ENCODE assay signal across 9 cellular contexts in genomic region chr9:128055222-128056040, GRCh38. TPM values are rescaled to one million over a fixed set of nuclear protein-coding genes. Genes with fewer than 3 reads are reported as not detected.
DNase-seq lines count a peak whose midpoint lies in the region; ATAC-seq, FAIRE-seq and TF ChIP-seq lines count a peak whose summit lies in the region.
"Had no signal": no experiment of that assay in that cellular context is flagged by ENCODE, and none has a peak within 500 bp of the region (broad histone marks: within the 10 kb centered on the region; RNA-seq: fewer than 3 reads in every experiment).

No MANE protein-coding gene starts in this region.

- H3K9me3 Mint-ChIP-seq in activated T-cell treated with anti-CD3 and anti-CD28 coated beads, Interleukin-2, amount 50 U/mL, for 72 hours = no peaks in the 10 kb centered on the region

- ATAC-seq in HG03378 (IDR thresholded peaks at IDR 0.05; ENCODE audit: unreplicated experiment) (no peak), GM18502 (IDR thresholded peaks at IDR 0.05; ENCODE audit: poor library complexity, unreplicated experiment) (no peak)
- no peak for ATAC-seq in activated T-cell treated with anti-CD3 and anti-CD28 coated beads, Interleukin-2, amount 50 U/mL, for 72 hours (replicated peaks in 1 of 2)
- ATAC-seq: activated CD4-positive, alpha-beta T cell treated with anti-CD3 and anti-CD28 coated beads for 36 hours had no signal

- H2BK120ac ChIP-seq in H1 (replicated peaks; ENCODE audit: low read depth, low read length) = peak overlapping the region; percentile 7

- peak overlapping the region; percentile 10 for H3K4ac ChIP-seq in H1 (replicated peaks; ENCODE audit: insufficient read length, low read depth, low read length)

- H3K9ac ChIP-seq in NT2/D1 (ENCODE audit: insufficient read length, low read depth) = peak overlapping the region; percentile 15
- no peak overlapping the region for H3K9ac ChIP-seq in H1 (replicated peaks in 1 of 4; ENCODE audit: extremely low read depth in 1 of 4, low read depth in 3 of 4, low read length in 3 of 4)

- H3K4me3 ChIP-seq in NT2/D1 (ENCODE audit: insufficient read length, low read depth) (no peak overlapping the region), H1 (ENCODE audit: extremely low read depth in 1 of 4, insufficient read depth in 2 of 4, low read depth in 3 of 4, low read length in 4 of 4) (0 out of 8 replicates have a peak overlapping the region, but pooled peaks of 1 of the 4 experiments have one; percentile 12), thyroid gland (replicated peaks in 1 of 3) (no peak overlapping the region)

- peak overlapping the region; percentile 9 for H3K18ac ChIP-seq in H1 (ENCODE audit: extremely low read depth, low read length)

- H3K14ac ChIP-seq in H1 (ENCODE audit: insufficient read length) = no peak overlapping the region

- no peak for TF ChIP-seq RAD21 in H1 (IDR thresholded peaks at IDR 0.05 in 1 of 2, conservative IDR thresholded peaks at IDR 0.05 in 1 of 2; ENCODE audit: low read depth in 2 of 2, low read length in 2 of 2)

- H2BK5ac ChIP-seq in H1 (ENCODE audit: low read depth, low read length) = no peak overlapping the region; the same call in 1 of the 2 replicates

- H3K4me2 ChIP-seq in H1 (ENCODE audit: insufficient read depth in 1 of 2, low read depth in 2 of 2, low read length in 2 of 2) = peak overlapping the region; percentile 18 to 19; a peak in 2 of 4 replicates

- no peak overlapping the region for H4K8ac ChIP-seq in H1 (ENCODE audit: extremely low read depth, insufficient read depth, low read length)

- H3K27me3 Mint-ChIP-seq in activated T-cell treated with anti-CD3 and anti-CD28 coated beads, Interleukin-2, amount 50 U/mL, for 72 hours (ENCODE audit: low read depth) = no peaks in the 10 kb centered on the region
- H3K27me3 Mint-ChIP-seq: activated CD4-positive, alpha-beta T cell treated with anti-CD3 and anti-CD28 coated beads for 36 hours had no signal

- H4K5ac ChIP-seq in H1 (ENCODE audit: insufficient read length, low read depth, low read length) = no peak overlapping the region

- no peak overlapping the region for H2AK5ac ChIP-seq in H1 (ENCODE audit: low read depth, low read length)

- 0 out of 2 replicates have a peak overlapping the region, but pooled peaks have one; percentile 1 for H2AFZ ChIP-seq in H1 (ENCODE audit: low read length)

- H3K4me1 Mint-ChIP-seq in activated T-cell treated with anti-CD3 and anti-CD28 coated beads, Interleukin-2, amount 50 U/mL, for 72 hours (ENCODE audit: low read depth) = no peaks in the 10 kb centered on the region
- H3K4me1 Mint-ChIP-seq: activated CD4-positive, alpha-beta T cell treated with anti-CD3 and anti-CD28 coated beads for 36 hours had no signal

- H2BK15ac ChIP-seq in H1 (ENCODE audit: low read length) = no peak overlapping the region; the same call in 1 of the 2 replicates

- H3K79me1 ChIP-seq in H1 (ENCODE audit: low read depth, low read length) = no peaks in the 10 kb centered on the region

- no peak for TF ChIP-seq EP300 in H1 (IDR thresholded peaks at IDR 0.05; ENCODE audit: borderline replicate concordance in 1 of 2, low read depth in 2 of 2, low read length in 2 of 2)

- H3K27ac Mint-ChIP-seq in activated T-cell treated with anti-CD3 and anti-CD28 coated beads, Interleukin-2, amount 50 U/mL, for 72 hours = no peak overlapping the region
- H3K27ac Mint-ChIP-seq: activated CD4-positive, alpha-beta T cell treated with anti-CD3 and anti-CD28 coated beads for 36 hours had no signal

- intact Hi-C loops in thyroid gland (cut with DNase I) = no loop called here

- no peaks in the 10 kb centered on the region for H3K9me3 ChIP-seq in NT2/D1 (ENCODE audit: insufficient read depth, low read length)
- no peaks in the 10 kb centered on the region for H3K9me3 ChIP-seq in H1 (ENCODE audit: insufficient read depth in 2 of 2, low read depth in 1 of 2, low read length in 1 of 2)
- H3K9me3 ChIP-seq in thyroid gland = no peaks in the 10 kb centered on the region

- TF ChIP-seq POLR2A in H1 (IDR thresholded peaks at IDR 0.05; ENCODE audit: control extremely low read depth in 1 of 2, low read depth in 2 of 2, low read length in 2 of 2) (no peak), thyroid gland (IDR thresholded peaks at IDR 0.05) (peak in 1 of 2 donors; percentile 57)

- peaks cover 2% of the 10 kb centered on the region; the same call in 1 of the 2 replicates for H3K23me2 ChIP-seq in H1 (ENCODE audit: low read depth, low read length)

- TF ChIP-seq CTCF in H1 (IDR thresholded peaks at IDR 0.05; ENCODE audit: control extremely low read depth in 1 of 3, insufficient read depth in 1 of 3, low read depth in 1 of 3, low read length in 3 of 3) = no peak
- peak in 1 of 6 experiments; percentile 12 for TF ChIP-seq CTCF in thyroid gland (IDR thresholded peaks at IDR 0.05)

- peak overlapping the region; percentile 2 for H2BK20ac ChIP-seq in H1 (ENCODE audit: low read length)

- no peak overlapping the region for H3K4me3 Mint-ChIP-seq in activated T-cell treated with anti-CD3 and anti-CD28 coated beads, Interleukin-2, amount 50 U/mL, for 72 hours
- H3K4me3 Mint-ChIP-seq: activated CD4-positive, alpha-beta T cell treated with anti-CD3 and anti-CD28 coated beads for 36 hours had no signal

- FAIRE-seq in H1 (lab: Jason Lieb, UNC) = no peak

- 77% methylated on average over 6 of the region's 11 CpGs; no CpG with 5 or more reads in 1 of the 2 experiments for WGBS in H1 (ENCODE audit: extremely low coverage in 1 of 2, insufficient coverage in 1 of 2, insufficient read length in 1 of 2, insufficient replicate concordance in 2 of 2, low coverage in 1 of 2, low lambda C conversion rate in 2 of 2, missing lambda C conversion rate in 1 of 2), 2 experiments
- 18 to 38% methylated on average over 10 to 11 of the region's 11 CpGs for WGBS in thyroid gland, 2 donors

- H3K4me1 ChIP-seq in NT2/D1 (ENCODE audit: insufficient read depth, insufficient read length) (peaks cover 19% of the 10 kb centered on the region), H1 (replicated peaks in 1 of 4; ENCODE audit: control insufficient read depth in 3 of 4, insufficient read depth in 4 of 4, low read length in 3 of 4) (peaks cover 0 to 17% (median 13%) of the 10 kb centered on the region in 4 experiments; a peak in 4 of 7 replicates), thyroid gland (peaks cover 54 to 76% of the 10 kb centered on the region in 2 donors)

- no peak overlapping the region for H3K23ac ChIP-seq in H1 (ENCODE audit: insufficient read length)

- no peaks in the 10 kb centered on the region for H3K79me2 ChIP-seq in H1 (ENCODE audit: control insufficient read depth in 1 of 2, insufficient read depth in 2 of 2, low read length in 2 of 2)

- H3K36me3 ChIP-seq in NT2/D1 (ENCODE audit: insufficient read depth, insufficient read length, low read length) (no peaks in the 10 kb centered on the region), H1 (ENCODE audit: control insufficient read depth in 2 of 4, insufficient read depth in 4 of 4, low read length in 3 of 4) (no peaks in the 10 kb centered on the region), thyroid gland (no peaks in the 10 kb centered on the region)

- DNase-seq in NT2/D1 (ENCODE audit: low read depth, low spot score) (no peak), H1 (ENCODE audit: low read depth in 1 of 2, low spot score in 2 of 2) (no peak), midbrain (lab: John Stamatoyannopoulos, UW) (peak; percentile 56), thyroid gland (peak; percentile 81 to 83)
- no peak for DNase-seq in activated T-cell treated with anti-CD3 and anti-CD28 coated beads, Interleukin-2, amount 50 U/mL, for 72 hours
- DNase-seq: activated CD4-positive, alpha-beta T cell treated with anti-CD3 and anti-CD28 coated beads for 36 hours; NCI-H1092 had no signal

- POLR2A ChIA-PET in H1 (lab: Charles Lee; ENCODE audit: partially characterized antibody) = interaction anchor here (0.8 to 2.2 kb wide), 8 partner anchors 11 to 113 kb away, joined by 3 to 6 read pairs (median 3); partner anchors contain the start of genes NAIF1 and SLC25A25

- no peaks in the 10 kb centered on the region for H4K20me1 ChIP-seq in H1 (replicated peaks in 1 of 2; ENCODE audit: control insufficient read depth in 1 of 2, insufficient read depth in 2 of 2, low read length in 2 of 2)

- no peak overlapping the region for H3K27ac ChIP-seq in H1 (ENCODE audit: low read depth, low read length)
- peak overlapping the region; percentile 67 to 98 (median 95) for H3K27ac ChIP-seq in thyroid gland

- CTCF ChIA-PET in H1 (lab: Charles Lee; ENCODE audit: partially characterized antibody) = interaction anchor here (0.9 to 2.7 kb wide), 8 partner anchors 10 to 111 kb away, joined by 3 to 13 read pairs (median 4); partner anchors contain the start of gene NAIF1

- H4K91ac ChIP-seq in H1 (replicated peaks; ENCODE audit: insufficient read length, low read length) = peak overlapping the region; percentile 83

- H3K27me3 ChIP-seq in NT2/D1 (ENCODE audit: insufficient read depth, insufficient read length) (no peaks in the 10 kb centered on the region), H1 (replicated peaks in 1 of 4; ENCODE audit: control insufficient read depth in 3 of 4, extremely low read depth in 1 of 4, insufficient read depth in 3 of 4, low read length in 3 of 4) (no peaks in the 10 kb centered on the region), thyroid gland (no peaks in the 10 kb centered on the region)

- no peak overlapping the region; the same call in 1 of the 2 replicates for H2BK12ac ChIP-seq in H1 (ENCODE audit: low read depth, low read length)

- H3K56ac ChIP-seq in H1 (replicated peaks; ENCODE audit: insufficient read length, low read depth, low read length) = no peak overlapping the region

- no peaks in the 10 kb centered on the region for H3K36me3 Mint-ChIP-seq in activated T-cell treated with anti-CD3 and anti-CD28 coated beads, Interleukin-2, amount 50 U/mL, for 72 hours (ENCODE audit: insufficient read depth in 2 of 2)

RNA-seq across cellular contexts. Expression of gene NAIF1, which starts 11.7 kb away (rescaled TPM):
- total RNA-seq in H1 (2021; fragmentation: NEBNext Ultra II Directional; extraction: Animal tissue kit (Norgen Biotek cat#: 25700)) = 8.7 and 11.6 TPM in 2 replicates
- polyA plus RNA-seq in H1 (2011; rRNA removed) = 9.0 and 11.2 TPM in 2 replicates
- polyA plus RNA-seq in H1 (2011; cell fraction: cytosol; rRNA removed) = 12.5 TPM
- 10.5 TPM for polyA plus RNA-seq in H1 (2011; cell fraction: nucleus; rRNA removed)
- polyA plus RNA-seq in H1 (2012, experiment 1 of 2) = 7.3 to 9.9 TPM (median 9.4 TPM) in 4 replicates
- polyA plus RNA-seq in H1 (2012, experiment 2 of 2) = 7.0 TPM
- polyA plus RNA-seq in H1 (2013, experiment 1 of 2) = 5.9 TPM
- polyA plus RNA-seq in H1 (2013, experiment 2 of 2) = 5.8 TPM
- 8.0 and 10.2 TPM in 2 replicates for polyA minus RNA-seq in H1 (2011; rRNA and poly(A)+ RNA removed)
- 6.5 TPM for polyA minus RNA-seq in H1 (2011; cell fraction: cytosol; rRNA and poly(A)+ RNA removed)
- polyA minus RNA-seq in H1 (2011; cell fraction: nucleus; rRNA and poly(A)+ RNA removed) = 5.1 TPM
- total RNA-seq in thyroid gland = 10 to 100 TPM in 2 of 4 donors, 1 to 10 TPM in 2; 5.3 to 17.2 (median 9.4) TPM
- 10 to 100 TPM; 11.9 to 17.9 TPM for total RNA-seq in activated T-cell treated with anti-CD3 and anti-CD28 coated beads, Interleukin-2, amount 50 U/mL, for 72 hours

RNA-seq across cellular contexts. Expression of gene SLC25A25, which starts 12.6 kb away (rescaled TPM):
- total RNA-seq in H1 (2021; fragmentation: NEBNext Ultra II Directional; extraction: Animal tissue kit (Norgen Biotek cat#: 25700)) = 16.8 and 18.5 TPM in 2 replicates
- polyA plus RNA-seq in H1 (2011; rRNA removed) = 6.5 and 10.0 TPM in 2 replicates
- 13.4 TPM for polyA plus RNA-seq in H1 (2011; cell fraction: cytosol; rRNA removed)
- 20.4 TPM for polyA plus RNA-seq in H1 (2011; cell fraction: nucleus; rRNA removed)
- 13.0 to 16.1 TPM (median 14.5 TPM) in 4 replicates for polyA plus RNA-seq in H1 (2012, experiment 1 of 2)
- 11.4 TPM for polyA plus RNA-seq in H1 (2012, experiment 2 of 2)
- polyA plus RNA-seq in H1 (2013, experiment 1 of 2) = 6.5 TPM
- 6.8 TPM for polyA plus RNA-seq in H1 (2013, experiment 2 of 2)
- polyA minus RNA-seq in H1 (2011; rRNA and poly(A)+ RNA removed) = 11.8 and 11.9 TPM in 2 replicates
- 15.9 TPM for polyA minus RNA-seq in H1 (2011; cell fraction: cytosol; rRNA and poly(A)+ RNA removed)
- polyA minus RNA-seq in H1 (2011; cell fraction: nucleus; rRNA and poly(A)+ RNA removed) = 11.6 TPM
- total RNA-seq in thyroid gland = 10 to 100 TPM; 21.9 to 42.0 (median 30.8) TPM
- 10 to 100 TPM in 1 of 2 donors, 1 to 10 TPM in 1; 9.7 to 11.2 TPM for total RNA-seq in activated T-cell treated with anti-CD3 and anti-CD28 coated beads, Interleukin-2, amount 50 U/mL, for 72 hours

Comparison
In these comparisons a context has a peak if more than half of its experiments do, and no peak if none do; other contexts are left out.
1. DNase-seq: peak in midbrain (single experiment) and thyroid gland (2 of 2); none in NT2/D1 (single experiment), H1 (0 of 2) and activated T-cell treated with anti-CD3 and anti-CD28 coated beads, Interleukin-2, amount 50 U/mL, for 72 hours (0 of 2).